ENCODE assay signal across 25 cellular contexts in the genomic region with DNA sequence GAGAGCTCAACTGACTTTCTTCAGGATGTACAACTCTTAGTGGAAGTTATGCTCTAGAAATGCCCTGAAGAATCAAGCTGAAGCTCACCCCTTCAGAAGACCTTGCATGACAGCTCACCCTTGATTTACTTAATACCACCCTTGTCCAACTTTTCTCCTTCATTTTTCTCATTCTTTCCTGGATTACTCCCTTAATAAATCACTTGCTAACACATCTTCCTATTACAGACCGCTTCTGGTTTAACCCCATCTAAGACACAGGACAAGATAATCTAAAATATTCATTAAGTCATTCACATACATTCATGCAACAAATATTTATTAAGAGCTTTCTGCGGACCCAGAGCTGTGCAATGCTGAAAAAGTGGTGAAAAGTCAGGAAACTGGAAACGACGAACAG.
"Had no signal": no experiment of that assay in that cellular context is flagged by ENCODE, and none has a peak within 500 bp of the region (broad histone marks: within the 10 kb centered on the region; RNA-seq: fewer than 3 reads in every experiment).

No MANE protein-coding gene starts in this region.

- H3K4me3 ChIP-seq: neural progenitor cell, ovary, psoas muscle, right lobe of liver, sigmoid colon, spleen, stomach, thoracic aorta, thyroid gland, tibial nerve, upper lobe of left lung, vagina had no signal

- H2AFZ ChIP-seq: neural progenitor cell, parathyroid adenoma had no signal

- H3K9ac ChIP-seq: neural progenitor cell, parathyroid adenoma had no signal

- H3K9me3 ChIP-seq: ovary, psoas muscle, right lobe of liver, sigmoid colon, spleen, stomach, thoracic aorta, thyroid gland, tibial nerve, upper lobe of left lung, vagina had no signal

- DNase-seq: naive thymus-derived CD4-positive, alpha-beta T cell; natural killer cell; occipital lobe; ovary; posterior cingulate gyrus; psoas muscle; right cardiac atrium; right lobe of liver; sigmoid colon; small intestine; spleen; stimulated activated CD4-positive, alpha-beta T cell treated with anti-CD3 and anti-CD28 coated beads, Interleukin-12 subunit alpha, Interleukin-12 subunit beta, amount 100 ng/mL, for 4 hours; stimulated activated CD4-positive, alpha-beta T cell treated with anti-CD3 and anti-CD28 coated beads, Interleukin-1b, Interleukin-23, amount 100 ng/mL, for 48 hours; stimulated activated CD4-positive, alpha-beta T cell treated with anti-CD3 and anti-CD28 coated beads, Interleukin-4, amount 100 ng/mL, for 1 hour; stimulated activated naive B cell treated with anti-CD40 and anti-IgM and Interleukin-4, amounts not matched to agents 10 μg/mL and 1 μg/mL and 100 μg/mL, for 72 hours; stimulated activated naive CD4-positive, alpha-beta T cell treated with Interleukin-2 at 50 U/mL for 16 hours; stomach; thyroid gland; trophoblast cell; upper lobe of left lung had no signal

- H3K4me1 ChIP-seq: parathyroid adenoma, psoas muscle, right lobe of liver, sigmoid colon, spleen, stomach, thyroid gland, upper lobe of left lung, vagina had no signal

- H3K36me3 ChIP-seq: neural progenitor cell, ovary, right lobe of liver, sigmoid colon, spleen, stomach, thoracic aorta, thyroid gland, tibial nerve, upper lobe of left lung, vagina had no signal

- H3K79me2 ChIP-seq: parathyroid adenoma had no signal

- H3K27ac ChIP-seq: neural progenitor cell, ovary, parathyroid adenoma, psoas muscle, right lobe of liver, sigmoid colon, spleen, stomach, thoracic aorta, thyroid gland, tibial nerve, upper lobe of left lung, vagina had no signal

- H3K27me3 ChIP-seq: neural progenitor cell, ovary, right lobe of liver, sigmoid colon, spleen, stomach, thyroid gland, tibial nerve, upper lobe of left lung, vagina had no signal

- H3K4me2 ChIP-seq: neural progenitor cell had no signal
